28 cellular contexts compared by ENCODE assay signal in genomic region chr19:11458236-11458900, GRCh38. TPM values are rescaled to one million over a fixed set of nuclear protein-coding genes. Genes with fewer than 3 reads are reported as not detected.
A peak's percentile ranks its signal among the peaks of the same experiment; 100 is the strongest.
DNase-seq lines count a peak whose midpoint lies in the region; ATAC-seq, FAIRE-seq and TF ChIP-seq lines count a peak whose summit lies in the region.
"Had no signal": no experiment of that assay in that cellular context is flagged by ENCODE, and none has a peak within 500 bp of the region (broad histone marks: within the 10 kb centered on the region; RNA-seq: fewer than 3 reads in every experiment).

No MANE protein-coding gene starts in this region.

- H3K4me3 ChIP-seq in H1 (ENCODE audit: extremely low read depth in 1 of 4, insufficient read depth in 2 of 4, low read depth in 3 of 4, low read length in 4 of 4) = no peak overlapping the region
- no peak overlapping the region for H3K4me3 ChIP-seq in osteoblast (ENCODE audit: insufficient read depth, low read length)
- H3K4me3 ChIP-seq: GM23338 had no signal

- H3K9me3 Mint-ChIP-seq in activated CD8-positive, alpha-beta T cell treated with anti-CD3 and anti-CD28 coated beads, Interleukin-2, amount 10 ng/mL, durations not matched to agents 7 days and 5 days (ENCODE audit: insufficient read depth) = no peaks in the 10 kb centered on the region
- H3K9me3 Mint-ChIP-seq: CD4-positive, alpha-beta T cell; GM23338 had no signal

- H2BK5ac ChIP-seq in H1 (ENCODE audit: low read depth, low read length) = no peak overlapping the region

- H3K9me3 ChIP-seq in H1 (ENCODE audit: insufficient read depth in 2 of 2, low read depth in 1 of 2, low read length in 1 of 2) = no peaks in the 10 kb centered on the region
- no peaks in the 10 kb centered on the region for H3K9me3 ChIP-seq in osteoblast (ENCODE audit: low read depth, low read length)

- no peak for TF ChIP-seq POLR2A in H1 (IDR thresholded peaks at IDR 0.05; ENCODE audit: control extremely low read depth in 1 of 2, low read depth in 2 of 2, low read length in 2 of 2)

- no peaks in the 10 kb centered on the region for H4K20me1 ChIP-seq in H1 (replicated peaks in 1 of 2; ENCODE audit: control insufficient read depth in 1 of 2, insufficient read depth in 2 of 2, low read length in 2 of 2)
- no peaks in the 10 kb centered on the region for H4K20me1 ChIP-seq in osteoblast (ENCODE audit: insufficient read depth, low read length)

- no peaks in the 10 kb centered on the region for H3K36me3 Mint-ChIP-seq in activated CD8-positive, alpha-beta T cell treated with anti-CD3 and anti-CD28 coated beads, Interleukin-2, amount 10 ng/mL, durations not matched to agents 7 days and 5 days (ENCODE audit: low read depth)
- H3K36me3 Mint-ChIP-seq: IgD-negative memory B cell had no signal

- H3K18ac ChIP-seq in H1 (ENCODE audit: extremely low read depth, low read length) = no peak overlapping the region

- H2AK5ac ChIP-seq in H1 (ENCODE audit: low read depth, low read length) = 0 out of 2 replicates have a peak overlapping the region, but pooled peaks have one; percentile 53

- no peak overlapping the region for H4K91ac ChIP-seq in H1 (replicated peaks; ENCODE audit: insufficient read length, low read length)

- H3K4me3 Mint-ChIP-seq in activated CD8-positive, alpha-beta T cell treated with anti-CD3 and anti-CD28 coated beads, Interleukin-2, amount 10 ng/mL, durations not matched to agents 7 days and 5 days = no peak overlapping the region
- H3K4me3 Mint-ChIP-seq: CD4-positive, alpha-beta T cell; GM23338 had no signal

- CTCF ChIA-PET in H1 (lab: Charles Lee; ENCODE audit: partially characterized antibody) = interaction anchor here (0.7 to 3.4 kb wide), 10 partner anchors 10 to 78 kb away, joined by 3 to 17 read pairs (median 4); partner anchors contain the start of gene EPOR
- CTCF ChIA-PET in activated CD8-positive, alpha-beta T cell treated with anti-CD3 and anti-CD28 coated beads, Interleukin-2, amount 10 ng/mL, durations not matched to agents 7 days and 5 days (lab: Charles Lee) = interaction anchor here (1.7 kb wide), 1 partner anchor 24 kb away, joined by 5 read pairs; no protein-coding TSS in a partner anchor

- TF ChIP-seq EP300 in H1 (IDR thresholded peaks at IDR 0.05; ENCODE audit: borderline replicate concordance in 1 of 2, low read depth in 2 of 2, low read length in 2 of 2) = no peak

- no peak overlapping the region for H3K27ac Mint-ChIP-seq in activated CD8-positive, alpha-beta T cell treated with anti-CD3 and anti-CD28 coated beads, Interleukin-2, amount 10 ng/mL, durations not matched to agents 7 days and 5 days
- H3K27ac Mint-ChIP-seq: CD4-positive, alpha-beta T cell; GM23338; IgD-negative memory B cell had no signal

- intact Hi-C loops in left colon (cut with DNase I, micrococcal nuclease) = no loop called here

- H3K4me1 ChIP-seq in H1 (replicated peaks in 1 of 4; ENCODE audit: control insufficient read depth in 3 of 4, insufficient read depth in 4 of 4, low read length in 3 of 4) (peaks cover 0 to 12% (median 1%) of the 10 kb centered on the region in 4 experiments; a peak in 4 of 7 replicates), osteoblast (ENCODE audit: insufficient read depth, low read length) (no peaks in the 10 kb centered on the region)

- H3K4ac ChIP-seq in H1 (replicated peaks; ENCODE audit: insufficient read length, low read depth, low read length) = no peak overlapping the region

- H3K36me3 ChIP-seq in H1 (ENCODE audit: control insufficient read depth in 2 of 4, insufficient read depth in 4 of 4, low read length in 3 of 4) (no peaks in the 10 kb centered on the region), osteoblast (ENCODE audit: insufficient read depth, low read length) (no peaks in the 10 kb centered on the region)

- no peaks in the 10 kb centered on the region for H3K79me2 ChIP-seq in H1 (ENCODE audit: control insufficient read depth in 1 of 2, insufficient read depth in 2 of 2, low read length in 2 of 2)
- no peaks in the 10 kb centered on the region for H3K79me2 ChIP-seq in osteoblast (ENCODE audit: insufficient read depth, low read length)

- H3K4me1 Mint-ChIP-seq in activated CD8-positive, alpha-beta T cell treated with anti-CD3 and anti-CD28 coated beads, Interleukin-2, amount 10 ng/mL, durations not matched to agents 7 days and 5 days (ENCODE audit: low read depth) = no peaks in the 10 kb centered on the region

- no peak for ATAC-seq in left colon
- ATAC-seq in activated CD8-positive, alpha-beta T cell treated with anti-CD3 and anti-CD28 coated beads, Interleukin-2, amount 10 ng/mL, durations not matched to agents 7 days and 5 days = no peak
- ATAC-seq: GM23338, HCT116, Panc1 had no signal

- no peak overlapping the region for H3K23ac ChIP-seq in H1 (ENCODE audit: insufficient read length)

- DNase-seq in GM20000 (ENCODE audit: low spot score) (peak; percentile 12), H1 (ENCODE audit: low read depth in 1 of 2, low spot score in 2 of 2) (no peak), osteoblast (ENCODE audit: insufficient read length, low spot score, missing footprints) (peak; percentile 66), left colon (no peak), 8988T (no peak)
- DNase-seq in stimulated activated naive CD4-positive, alpha-beta T cell (lab: John Stamatoyannopoulos, UW) = no peak
- DNase-seq in activated CD8-positive, alpha-beta T cell treated with anti-CD3 and anti-CD28 coated beads, Interleukin-2, amount 10 ng/mL, durations not matched to agents 7 days and 5 days = no peak
- DNase-seq: CD4-positive, alpha-beta T cell; COR-L47; DMS79 treated with DMSO at 0.1 percent for 48 hours; Karpas-422; MV-4-11; NCI-H1105 treated with DMSO at 0.1 percent for 48 hours; NCI-H1694; NCI-H2081; NCI-H2171; NCI-H345; NCI-H524; NCI-H774; SIG-M5 had no signal

- H4K8ac ChIP-seq in H1 (ENCODE audit: extremely low read depth, insufficient read depth, low read length) = peak overlapping the region; percentile 57; the same call in 1 of the 2 replicates

- H2AFZ ChIP-seq in H1 (ENCODE audit: low read length) = no peak overlapping the region
- H2AFZ ChIP-seq in osteoblast (ENCODE audit: low read length) = no peak overlapping the region
- H2AFZ ChIP-seq: GM23338 had no signal

- WGBS in H1 (ENCODE audit: extremely low coverage in 1 of 2, insufficient coverage in 1 of 2, insufficient read length in 1 of 2, insufficient replicate concordance in 2 of 2, low coverage in 1 of 2, low lambda C conversion rate in 2 of 2, missing lambda C conversion rate in 1 of 2), 2 experiments = 85% methylated on average over 19 of the region's 19 CpGs; no CpG with 5 or more reads in 1 of the 2 experiments

- 0 out of 2 replicates have a peak overlapping the region, but pooled peaks have one; percentile 27 for H2BK12ac ChIP-seq in H1 (ENCODE audit: low read depth, low read length)

- no peak overlapping the region for H3K14ac ChIP-seq in H1 (ENCODE audit: insufficient read length)

- no peak overlapping the region for H4K5ac ChIP-seq in H1 (ENCODE audit: insufficient read length, low read depth, low read length)

- no peak overlapping the region for H2BK15ac ChIP-seq in H1 (ENCODE audit: low read length)

- H3K27me3 ChIP-seq in H1 (replicated peaks in 1 of 4; ENCODE audit: control insufficient read depth in 3 of 4, extremely low read depth in 1 of 4, insufficient read depth in 3 of 4, low read length in 3 of 4) (no peaks in the 10 kb centered on the region), osteoblast (ENCODE audit: insufficient read depth, low read length) (no peaks in the 10 kb centered on the region)

- no peaks in the 10 kb centered on the region; the same call in 1 of the 2 replicates for H3K23me2 ChIP-seq in H1 (ENCODE audit: low read depth, low read length)

- H2BK120ac ChIP-seq in H1 (replicated peaks; ENCODE audit: low read depth, low read length) = no peak overlapping the region

- FAIRE-seq in H1 (lab: Jason Lieb, UNC) = no peak
- FAIRE-seq: HTR-8/SVneo had no signal

- peaks cover 10% of the 10 kb centered on the region for H3K27me3 Mint-ChIP-seq in activated CD8-positive, alpha-beta T cell treated with anti-CD3 and anti-CD28 coated beads, Interleukin-2, amount 10 ng/mL, durations not matched to agents 7 days and 5 days (ENCODE audit: low read depth)

- no peak overlapping the region for H2BK20ac ChIP-seq in H1 (ENCODE audit: low read length)

- POLR2A ChIA-PET in H1 (lab: Charles Lee; ENCODE audit: partially characterized antibody) = interaction anchor here (1.6 to 3.4 kb wide), 2 partner anchors 23 to 64 kb away, joined by 3 to 20 read pairs; partner anchors contain the start of gene ELAVL3
- POLR2A ChIA-PET in activated CD8-positive, alpha-beta T cell treated with anti-CD3 and anti-CD28 coated beads, Interleukin-2, amount 10 ng/mL, durations not matched to agents 7 days and 5 days (lab: Charles Lee) = no interaction called here

- no peak overlapping the region for H3K56ac ChIP-seq in H1 (replicated peaks; ENCODE audit: insufficient read length, low read depth, low read length)

- peak overlapping the region; percentile 99 for H3K27ac ChIP-seq in angular gyrus (ENCODE audit: low read depth, low read length)
- no peak overlapping the region for H3K27ac ChIP-seq in H1 (ENCODE audit: low read depth, low read length)
- H3K27ac ChIP-seq in osteoblast (ENCODE audit: low read depth, low read length) = no peak overlapping the region

- no peak overlapping the region; a peak in 1 of 7 replicates for H3K9ac ChIP-seq in H1 (replicated peaks in 1 of 4; ENCODE audit: extremely low read depth in 1 of 4, low read depth in 3 of 4, low read length in 3 of 4)

- no peak for TF ChIP-seq RAD21 in H1 (IDR thresholded peaks at IDR 0.05 in 1 of 2, conservative IDR thresholded peaks at IDR 0.05 in 1 of 2; ENCODE audit: low read depth in 2 of 2, low read length in 2 of 2)

- TF ChIP-seq CTCF in GM20000 (IDR thresholded peaks at IDR 0.05; ENCODE audit: extremely low read depth, missing control alignments) (no peak), H1 (IDR thresholded peaks at IDR 0.05; ENCODE audit: control extremely low read depth in 1 of 3, insufficient read depth in 1 of 3, low read depth in 1 of 3, low read length in 3 of 3) (no peak), osteoblast (IDR thresholded peaks at IDR 0.05; ENCODE audit: extremely low read depth, low read depth, low read length) (no peak)

- H3K4me2 ChIP-seq in H1 (ENCODE audit: insufficient read depth in 1 of 2, low read depth in 2 of 2, low read length in 2 of 2) = no peak overlapping the region
- H3K4me2 ChIP-seq in osteoblast (ENCODE audit: insufficient read depth, low read length) = no peak overlapping the region
- H3K4me2 ChIP-seq: GM23338 had no signal

- no peaks in the 10 kb centered on the region for H3K79me1 ChIP-seq in H1 (ENCODE audit: low read depth, low read length)

RNA-seq across cellular contexts. Expression of gene ELAVL3, which starts 22.5 kb away (rescaled TPM):
- 1.0 and 2.0 TPM in 2 replicates for total RNA-seq in H1 (2021; fragmentation: NEBNext Ultra II Directional; extraction: Animal tissue kit (Norgen Biotek cat#: 25700))
- 0.80 and 1.2 TPM in 2 replicates for polyA plus RNA-seq in H1 (2011; rRNA removed)
- polyA plus RNA-seq in H1 (2011; cell fraction: cytosol; rRNA removed) = 0.94 TPM
- 3.3 TPM for polyA plus RNA-seq in H1 (2011; cell fraction: nucleus; rRNA removed)
- polyA plus RNA-seq in H1 (2012, experiment 1 of 2) = 0.94 to 1.4 TPM (median 1.1 TPM) in 4 replicates
- polyA plus RNA-seq in H1 (2012, experiment 2 of 2) = 0.38 TPM
- polyA plus RNA-seq in H1 (2013, experiment 1 of 2) = 1.3 TPM
- polyA plus RNA-seq in H1 (2013, experiment 2 of 2) = 0.83 TPM
- 1.4 and 1.6 TPM in 2 replicates for polyA minus RNA-seq in H1 (2011; rRNA and poly(A)+ RNA removed)
- polyA minus RNA-seq in H1 (2011; cell fraction: cytosol; rRNA and poly(A)+ RNA removed) = not detected
- 2.8 TPM for polyA minus RNA-seq in H1 (2011; cell fraction: nucleus; rRNA and poly(A)+ RNA removed)
- total RNA-seq in osteoblast = 0.72 TPM in 1 of 2 replicates, not detected in the other
- total RNA-seq in left colon = under 1 TPM; 0.15 to 0.61 TPM
- total RNA-seq in activated CD8-positive, alpha-beta T cell treated with anti-CD3 and anti-CD28 coated beads, Interleukin-2, amount 10 ng/mL, durations not matched to agents 7 days and 5 days = under 1 TPM in 1 of 2 experiments, not detected in 1; 0.71 TPM
- total RNA-seq: M059J had no signal
- polyA plus RNA-seq: BJ, IgD-negative memory B cell had no signal

RNA-seq across cellular contexts. Expression of gene PRKCSH, which starts 22.9 kb away (rescaled TPM):
- 337 and 341 TPM in 2 replicates for total RNA-seq in H1 (2021; fragmentation: NEBNext Ultra II Directional; extraction: Animal tissue kit (Norgen Biotek cat#: 25700))
- polyA plus RNA-seq in H1 (2011; rRNA removed) = 97.2 and 267 TPM in 2 replicates
- polyA plus RNA-seq in H1 (2011; cell fraction: cytosol; rRNA removed) = 109 TPM
- 496 TPM for polyA plus RNA-seq in H1 (2011; cell fraction: nucleus; rRNA removed)
- polyA plus RNA-seq in H1 (2012, experiment 1 of 2) = 197 to 438 TPM (median 349 TPM) in 4 replicates
- polyA plus RNA-seq in H1 (2012, experiment 2 of 2) = 305 TPM
- polyA plus RNA-seq in H1 (2013, experiment 1 of 2) = 349 TPM
- 317 TPM for polyA plus RNA-seq in H1 (2013, experiment 2 of 2)
- 114 and 172 TPM in 2 replicates for polyA minus RNA-seq in H1 (2011; rRNA and poly(A)+ RNA removed)
- polyA minus RNA-seq in H1 (2011; cell fraction: cytosol; rRNA and poly(A)+ RNA removed) = 276 TPM
- polyA minus RNA-seq in H1 (2011; cell fraction: nucleus; rRNA and poly(A)+ RNA removed) = 164 TPM
- total RNA-seq in osteoblast = 117 and 119 TPM in 2 replicates
- 100 to 1,000 TPM; 301 to 320 TPM for total RNA-seq in left colon
- total RNA-seq in activated CD8-positive, alpha-beta T cell treated with anti-CD3 and anti-CD28 coated beads, Interleukin-2, amount 10 ng/mL, durations not matched to agents 7 days and 5 days = 100 to 1,000 TPM; 285 to 302 TPM

RNA-seq across cellular contexts. Expression of gene ODAD3, which starts 23.4 kb away (rescaled TPM):
- 1.6 and 2.2 TPM in 2 replicates for total RNA-seq in H1 (2021; fragmentation: NEBNext Ultra II Directional; extraction: Animal tissue kit (Norgen Biotek cat#: 25700))
- polyA plus RNA-seq in H1 (2011; rRNA removed) = 2.1 and 4.4 TPM in 2 replicates
- 3.0 TPM for polyA plus RNA-seq in H1 (2011; cell fraction: cytosol; rRNA removed)
- polyA plus RNA-seq in H1 (2011; cell fraction: nucleus; rRNA removed) = 2.9 TPM
- 2.2 to 3.8 TPM (median 3.1 TPM) in 4 replicates for polyA plus RNA-seq in H1 (2012, experiment 1 of 2)
- polyA plus RNA-seq in H1 (2012, experiment 2 of 2) = 2.0 TPM
- polyA plus RNA-seq in H1 (2013, experiment 1 of 2) = 4.0 TPM
- 4.2 TPM for polyA plus RNA-seq in H1 (2013, experiment 2 of 2)
- 0.24 and 0.25 TPM in 2 replicates for polyA minus RNA-seq in H1 (2011; rRNA and poly(A)+ RNA removed)
- polyA minus RNA-seq in H1 (2011; cell fraction: cytosol; rRNA and poly(A)+ RNA removed) = 0.95 TPM
- polyA minus RNA-seq in H1 (2011; cell fraction: nucleus; rRNA and poly(A)+ RNA removed) = 0.30 TPM
- total RNA-seq in osteoblast (under 0.01 TPM in 2 replicates), left colon (under 1 TPM in 1 of 2 donors, not detected in 1; 0.42 TPM)
- total RNA-seq in activated CD8-positive, alpha-beta T cell treated with anti-CD3 and anti-CD28 coated beads, Interleukin-2, amount 10 ng/mL, durations not matched to agents 7 days and 5 days = not detected
- total RNA-seq: CD4-positive, alpha-beta T cell had no signal

RNA-seq across cellular contexts. Expression of gene RGL3, which starts 39.3 kb away (rescaled TPM):
- 40.9 and 47.8 TPM in 2 replicates for total RNA-seq in H1 (2021; fragmentation: NEBNext Ultra II Directional; extraction: Animal tissue kit (Norgen Biotek cat#: 25700))
- polyA plus RNA-seq in H1 (2011; rRNA removed) = 36.9 and 78.7 TPM in 2 replicates
- 38.6 TPM for polyA plus RNA-seq in H1 (2011; cell fraction: cytosol; rRNA removed)
- 197 TPM for polyA plus RNA-seq in H1 (2011; cell fraction: nucleus; rRNA removed)
- polyA plus RNA-seq in H1 (2012, experiment 1 of 2) = 64.9 to 73.8 TPM (median 68.2 TPM) in 4 replicates
- polyA plus RNA-seq in H1 (2012, experiment 2 of 2) = 31.6 TPM
- 47.6 TPM for polyA plus RNA-seq in H1 (2013, experiment 1 of 2)
- polyA plus RNA-seq in H1 (2013, experiment 2 of 2) = 46.6 TPM
- 11.1 and 14.8 TPM in 2 replicates for polyA minus RNA-seq in H1 (2011; rRNA and poly(A)+ RNA removed)
- 29.8 TPM for polyA minus RNA-seq in H1 (2011; cell fraction: cytosol; rRNA and poly(A)+ RNA removed)
- polyA minus RNA-seq in H1 (2011; cell fraction: nucleus; rRNA and poly(A)+ RNA removed) = 57.1 TPM
- total RNA-seq in osteoblast (0.29 and 0.36 TPM in 2 replicates), left colon (10 to 100 TPM; 21.1 to 23.9 TPM)
- total RNA-seq in activated CD8-positive, alpha-beta T cell treated with anti-CD3 and anti-CD28 coated beads, Interleukin-2, amount 10 ng/mL, durations not matched to agents 7 days and 5 days = not detected
- total RNA-seq: CD4-positive, alpha-beta T cell had no signal

RNA-seq across cellular contexts. Expression of gene ZNF653, which starts 47.3 kb away (rescaled TPM):
- total RNA-seq in H1 (2021; fragmentation: NEBNext Ultra II Directional; extraction: Animal tissue kit (Norgen Biotek cat#: 25700)) = 7.9 and 9.5 TPM in 2 replicates
- polyA plus RNA-seq in H1 (2011; rRNA removed) = 7.0 and 13.0 TPM in 2 replicates
- polyA plus RNA-seq in H1 (2011; cell fraction: cytosol; rRNA removed) = 12.0 TPM
- polyA plus RNA-seq in H1 (2011; cell fraction: nucleus; rRNA removed) = 20.5 TPM
- 3.0 to 11.6 TPM (median 10.3 TPM) in 4 replicates for polyA plus RNA-seq in H1 (2012, experiment 1 of 2)
- polyA plus RNA-seq in H1 (2012, experiment 2 of 2) = 8.4 TPM
- polyA plus RNA-seq in H1 (2013, experiment 1 of 2) = 6.5 TPM
- 4.8 TPM for polyA plus RNA-seq in H1 (2013, experiment 2 of 2)
- 4.1 and 6.9 TPM in 2 replicates for polyA minus RNA-seq in H1 (2011; rRNA and poly(A)+ RNA removed)
- 4.0 TPM for polyA minus RNA-seq in H1 (2011; cell fraction: cytosol; rRNA and poly(A)+ RNA removed)
- polyA minus RNA-seq in H1 (2011; cell fraction: nucleus; rRNA and poly(A)+ RNA removed) = 9.4 TPM
- total RNA-seq in osteoblast (2.9 and 3.5 TPM in 2 replicates), left colon (10 to 100 TPM in 1 of 2 donors, 1 to 10 TPM in 1; 7.5 to 10.4 TPM)
- 10 to 100 TPM; 20.1 to 21.8 TPM for total RNA-seq in activated CD8-positive, alpha-beta T cell treated with anti-CD3 and anti-CD28 coated beads, Interleukin-2, amount 10 ng/mL, durations not matched to agents 7 days and 5 days

Comparison
In these comparisons a context has a peak if more than half of its experiments do, and no peak if none do; other contexts are left out.
1. DNase-seq: peak in GM20000 (single experiment) and osteoblast (single experiment); none in H1 (0 of 2), stimulated activated naive CD4-positive, alpha-beta T cell (0 of 6), left colon (0 of 2), activated CD8-positive, alpha-beta T cell treated with anti-CD3 and anti-CD28 coated beads, Interleukin-2, amount 10 ng/mL, durations not matched to agents 7 days and 5 days (single experiment) and 8988T (single experiment).